Comparison of ENCODE assay signal across 28 cellular contexts in genomic region chr6:126069457-126069856, GRCh38.
"Had no signal": no experiment of that assay in that cellular context is flagged by ENCODE, and none has a peak within 500 bp of the region (broad histone marks: within the 10 kb centered on the region; RNA-seq: fewer than 3 reads in every experiment).

No MANE protein-coding gene starts in this region.

- DNase-seq: activated CD4-positive, alpha-beta T cell treated with anti-CD3 and anti-CD28 coated beads for 4 hours; activated CD4-positive, alpha-beta T cell treated with anti-CD3 and anti-CD28 coated beads, Interleukin-2, amount 50 U/mL, for 4 hours; activated effector memory CD4-positive, alpha-beta T cell treated with anti-CD3 and anti-CD28 coated beads, Interleukin-2, amount 50 U/mL, for 16 hours; activated naive CD4-positive, alpha-beta T cell treated with anti-CD3 and anti-CD28 coated beads for 36 hours; activated naive CD8-positive, alpha-beta T cell treated with anti-CD3 and anti-CD28 coated beads for 36 hours; adrenal gland; aorta; body of pancreas; cerebellar nuclear complex; colonic mucosa; effector CD8-positive, alpha-beta T cell; kidney glomerular epithelial cell; left lung; mucosa of descending colon; right lobe of liver; stimulated activated CD4-positive, alpha-beta T cell treated with anti-CD3 and anti-CD28 coated beads, Interleukin-2, amount 100 ng/mL, for 48 hours; stimulated activated naive CD4-positive, alpha-beta T cell treated with Interleukin-2 at 50 U/mL for 16 hours; SW 1271; T-helper 9 cell; upper lobe of left lung had no signal

- ATAC-seq: body of pancreas, gastroesophageal sphincter, heart right ventricle, left lung, mucosa of descending colon, right lobe of liver had no signal

- H3K27ac Mint-ChIP-seq: activated naive CD4-positive, alpha-beta T cell treated with anti-CD3 and anti-CD28 coated beads for 36 hours; activated naive CD8-positive, alpha-beta T cell treated with anti-CD3 and anti-CD28 coated beads for 36 hours; activated T-helper 1 cell treated with anti-CD3 and anti-CD28 coated beads, Interleukin-12 subunit alpha, Interleukin-12 subunit beta, Interleukin-2, Interleukin-4 antibody, amounts not matched to agents 30 ng/mL and 10 ng/mL and 1 ng/mL, durations not matched to agents 14 hours and 24 hours and 36 hours; T-helper 1 cell treated with Interleukin-12 subunit alpha and Interleukin-12 subunit beta and Interleukin-4 antibody, amounts not matched to agents 30 μg/mL and 1 μg/mL, for 36 hours had no signal

- H3K36me3 ChIP-seq: adrenal gland, colonic mucosa, gastroesophageal sphincter, heart right ventricle, left lung, right lobe of liver, upper lobe of left lung had no signal

- H3K27me3 ChIP-seq: adrenal gland, body of pancreas, colonic mucosa, gastroesophageal sphincter, heart right ventricle, left lung, right lobe of liver, upper lobe of left lung had no signal

- H3K4me3 Mint-ChIP-seq: activated naive CD4-positive, alpha-beta T cell treated with anti-CD3 and anti-CD28 coated beads for 36 hours; activated naive CD8-positive, alpha-beta T cell treated with anti-CD3 and anti-CD28 coated beads for 36 hours; activated T-helper 1 cell treated with anti-CD3 and anti-CD28 coated beads, Interleukin-12 subunit alpha, Interleukin-12 subunit beta, Interleukin-2, Interleukin-4 antibody, amounts not matched to agents 30 ng/mL and 10 ng/mL and 1 ng/mL, durations not matched to agents 14 hours and 24 hours and 36 hours; neural crest cell; T-helper 1 cell treated with Interleukin-12 subunit alpha and Interleukin-12 subunit beta and Interleukin-4 antibody, amounts not matched to agents 30 μg/mL and 1 μg/mL, for 36 hours had no signal

- H3K27me3 Mint-ChIP-seq: activated naive CD8-positive, alpha-beta T cell treated with anti-CD3 and anti-CD28 coated beads for 36 hours had no signal

- H3K27ac ChIP-seq: adrenal gland, body of pancreas, colonic mucosa, epithelial cell of prostate, gastroesophageal sphincter, heart right ventricle, left lung, right lobe of liver, upper lobe of left lung, VCaP had no signal

- H3K4me1 ChIP-seq: colonic mucosa, gastroesophageal sphincter, heart right ventricle, left lung, right lobe of liver had no signal

- H3K4me1 Mint-ChIP-seq: activated naive CD8-positive, alpha-beta T cell treated with anti-CD3 and anti-CD28 coated beads for 36 hours; neural crest cell had no signal

- H3K9me3 ChIP-seq: adrenal gland, body of pancreas, colonic mucosa, gastroesophageal sphincter, mucosa of descending colon, right lobe of liver, upper lobe of left lung had no signal

- H3K9me3 Mint-ChIP-seq: activated naive CD4-positive, alpha-beta T cell treated with anti-CD3 and anti-CD28 coated beads for 36 hours; activated naive CD8-positive, alpha-beta T cell treated with anti-CD3 and anti-CD28 coated beads for 36 hours; activated T-helper 1 cell treated with anti-CD3 and anti-CD28 coated beads, Interleukin-12 subunit alpha, Interleukin-12 subunit beta, Interleukin-2, Interleukin-4 antibody, amounts not matched to agents 30 ng/mL and 10 ng/mL and 1 ng/mL, durations not matched to agents 14 hours and 24 hours and 36 hours; T-helper 1 cell treated with Interleukin-12 subunit alpha and Interleukin-12 subunit beta and Interleukin-4 antibody, amounts not matched to agents 30 μg/mL and 1 μg/mL, for 36 hours had no signal

- H3K4me3 ChIP-seq: adrenal gland, body of pancreas, colonic mucosa, gastroesophageal sphincter, heart right ventricle, left lung, lung, mucosa of descending colon, right lobe of liver, upper lobe of left lung had no signal
